Comparison of ENCODE assay signal across 15 cellular contexts in genomic region chr2:157890960-157891629, GRCh38.
DNase-seq lines count a peak whose midpoint lies in the region; TF ChIP-seq lines count a peak whose summit lies in the region.
"Had no signal": no experiment of that assay in that cellular context is flagged by ENCODE, and none has a peak within 500 bp of the region (broad histone marks: within the 10 kb centered on the region; RNA-seq: fewer than 3 reads in every experiment).

No MANE protein-coding gene starts in this region.

- H3K4me1 ChIP-seq in effector memory CD4-positive, alpha-beta T cell (ENCODE audit: control insufficient read depth, insufficient read depth, low read length, poor library complexity, severe bottlenecking): peaks cover 27% of the 10 kb centered on the region

- peak overlapping the region; percentile 25 for H3K27ac ChIP-seq in effector memory CD4-positive, alpha-beta T cell (ENCODE audit: insufficient read depth, low read length, poor library complexity, severe bottlenecking)
- H3K27ac ChIP-seq: thoracic aorta, VCaP had no signal

- H3K27me3 ChIP-seq in effector memory CD4-positive, alpha-beta T cell (replicated peaks; ENCODE audit: control insufficient read depth, insufficient read depth, low read length, poor library complexity, severe bottlenecking): no peaks in the 10 kb centered on the region

- no peaks in the 10 kb centered on the region for H3K9me3 ChIP-seq in effector memory CD4-positive, alpha-beta T cell (ENCODE audit: control insufficient read depth, low read length)
- H3K9me3 ChIP-seq: thoracic aorta had no signal

- H3K36me3 ChIP-seq in effector memory CD4-positive, alpha-beta T cell (ENCODE audit: control insufficient read depth, insufficient read depth, low read length): no peaks in the 10 kb centered on the region
- H3K36me3 ChIP-seq: thoracic aorta had no signal

- TF ChIP-seq POLR2A in erythroblast (IDR thresholded peaks at IDR 0.05; ENCODE audit: low read length): no peak

- no peak overlapping the region for H3K4me3 ChIP-seq in effector memory CD4-positive, alpha-beta T cell (ENCODE audit: insufficient read depth, low read depth, low read length, poor library complexity, severe bottlenecking)
- H3K4me3 ChIP-seq: thoracic aorta had no signal

- peak; percentile 27 to 83 for DNase-seq in NCI-H2081 (lab: John Stamatoyannopoulos, UW)
- DNase-seq in NCI-H2081 treated with DMSO at 0.1 percent for 48 hours (lab: John Stamatoyannopoulos, UW): no peak
- peak; percentile 19 for DNase-seq in DMS53 treated with DMSO at 0.1 percent for 48 hours (lab: John Stamatoyannopoulos, UW; ENCODE audit: unreplicated experiment)
- DNase-seq in NCI-H774 (lab: John Stamatoyannopoulos, UW): peak; percentile 43
- DNase-seq in effector memory CD4-positive, alpha-beta T cell: no peak
- DNase-seq in erythroblast (lab: John Stamatoyannopoulos, UW): no peak
- no peak for DNase-seq in stimulated activated CD4-positive, alpha-beta T cell treated with anti-CD3 and anti-CD28 coated beads, Interleukin-2, amount 100 ng/mL, for 48 hours
- DNase-seq in NCI-H446 treated with DMSO at 0.1 percent for 48 hours (lab: John Stamatoyannopoulos, UW): no peak
- DNase-seq: HCEC 1CT, kidney, NCI-H524, posterior cingulate gyrus, Right ventricle myocardium superior had no signal

Comparison
In these comparisons a context has a peak if more than half of its experiments do, and no peak if none do; other contexts are left out.
1. DNase-seq: peak in NCI-H2081 (2 of 2), DMS53 treated with DMSO at 0.1 percent for 48 hours (single experiment) and NCI-H774 (single experiment); none in NCI-H2081 treated with DMSO at 0.1 percent for 48 hours (single experiment), effector memory CD4-positive, alpha-beta T cell (0 of 3), erythroblast (0 of 2), stimulated activated CD4-positive, alpha-beta T cell treated with anti-CD3 and anti-CD28 coated beads, Interleukin-2, amount 100 ng/mL, for 48 hours (0 of 2) and NCI-H446 treated with DMSO at 0.1 percent for 48 hours (single experiment).